In genomic region chr19:16446108-16447014, GRCh38 we compare ENCODE assay signal across 1 cellular context.
TF ChIP-seq lines count a peak whose summit lies in the region.

No MANE protein-coding gene starts in this region.

TF ChIP-seq in GM12878, 131 proteins besides CTCF, POLR2A, EP300 and RAD21 (continues in another document):
- TF ChIP-seq E2F4 (IDR thresholded peaks at IDR 0.05; ENCODE audit: low read depth, low read length) (no peak), MXI1 (IDR thresholded peaks at IDR 0.05; ENCODE audit: low read depth, low read length) (peak; percentile 81; the same call in 1 of the 2 replicates), SMAD5 (IDR thresholded peaks at IDR 0.05; ENCODE audit: low read depth) (0 out of 2 replicates have a peak, but pooled peaks have one; percentile 37), GABPA (IDR thresholded peaks at IDR 0.05; ENCODE audit: low read depth) (no peak), HDGF (IDR thresholded peaks at IDR 0.05) (no peak), CUX1 (IDR thresholded peaks at IDR 0.05; ENCODE audit: insufficient replicate concordance, low read depth, low read length) (no peak), PBX3 (IDR thresholded peaks at IDR 0.05; ENCODE audit: insufficient replicate concordance, low read depth, low read length) (no peak), BMI1 (IDR thresholded peaks at IDR 0.05; ENCODE audit: borderline replicate concordance) (no peak), ZBTB11 (CRISPR knock-in tag; IDR thresholded peaks at IDR 0.05) (no peak), CREM (IDR thresholded peaks at IDR 0.05; ENCODE audit: low read depth) (0 out of 2 replicates have a peak, but pooled peaks have one; percentile 31), KDM1A (IDR thresholded peaks at IDR 0.05; ENCODE audit: borderline replicate concordance) (no peak), USF2 (IDR thresholded peaks at IDR 0.05; ENCODE audit: borderline replicate concordance, low read depth, low read length) (peak; percentile 39), ZBED1 (IDR thresholded peaks at IDR 0.05; ENCODE audit: borderline replicate concordance) (no peak), MYC (IDR thresholded peaks at IDR 0.05; ENCODE audit: insufficient read depth, insufficient read length, insufficient replicate concordance, low read length, severe bottlenecking) (peak; percentile 87), TBL1XR1 (IDR thresholded peaks at IDR 0.05; ENCODE audit: low read depth, low read length) (peak; percentile 30; the same call in 1 of the 2 replicates), GATAD2B (conservative IDR thresholded peaks at IDR 0.05; ENCODE audit: low read depth) (no peak), PRDM15 (CRISPR knock-in tag; IDR thresholded peaks at IDR 0.05) (no peak; the same call in 1 of the 2 replicates), FOXM1 (IDR thresholded peaks at IDR 0.05; ENCODE audit: low read depth, low read length) (0 out of 2 replicates have a peak, but pooled peaks have one; percentile 8), BCL3 (IDR thresholded peaks at IDR 0.05; ENCODE audit: borderline replicate concordance, insufficient read depth, low read depth, low read length, poor library complexity, severe bottlenecking) (no peak), ZZZ3 (IDR thresholded peaks at IDR 0.05; ENCODE audit: control insufficient read depth, insufficient read length, low read depth) (no peak), STAT3 (IDR thresholded peaks at IDR 0.05; ENCODE audit: low read depth, low read length) (no peak), ZBTB40 (IDR thresholded peaks at IDR 0.05; ENCODE audit: borderline replicate concordance) (no peak), POLR2AphosphoS2 (IDR thresholded peaks at IDR 0.05; ENCODE audit: low read depth, low read length) (no peak), SREBF2 (IDR thresholded peaks at IDR 0.05; ENCODE audit: low read length) (no peak), BCL11A (IDR thresholded peaks at IDR 0.05; ENCODE audit: low read depth, low read length) (0 out of 2 replicates have a peak, but pooled peaks have one; percentile 31), RELB (IDR thresholded peaks at IDR 0.05; ENCODE audit: low read depth) (no peak; the same call in 1 of the 2 replicates), JUNB (IDR thresholded peaks at IDR 0.05) (no peak), RCOR1 (conservative IDR thresholded peaks at IDR 0.05; ENCODE audit: low read depth, low read length) (no peak), SREBF1 (IDR thresholded peaks at IDR 0.05; ENCODE audit: low read length) (no peak), NFIC (IDR thresholded peaks at IDR 0.05; ENCODE audit: low read depth, low read length) (no peak; the same call in none of the 2 replicates), HDAC6 (IDR thresholded peaks at IDR 0.05; ENCODE audit: unreplicated experiment) (no peak), SRF (IDR thresholded peaks at IDR 0.05; ENCODE audit: low read depth in 2 of 2, low read length in 2 of 2) (no peak), CBFB (IDR thresholded peaks at IDR 0.05; ENCODE audit: low read depth) (0 out of 2 replicates have a peak, but pooled peaks have one; percentile 51)
